Comparison of ENCODE assay signal across 2 cellular contexts in the genomic region with DNA sequence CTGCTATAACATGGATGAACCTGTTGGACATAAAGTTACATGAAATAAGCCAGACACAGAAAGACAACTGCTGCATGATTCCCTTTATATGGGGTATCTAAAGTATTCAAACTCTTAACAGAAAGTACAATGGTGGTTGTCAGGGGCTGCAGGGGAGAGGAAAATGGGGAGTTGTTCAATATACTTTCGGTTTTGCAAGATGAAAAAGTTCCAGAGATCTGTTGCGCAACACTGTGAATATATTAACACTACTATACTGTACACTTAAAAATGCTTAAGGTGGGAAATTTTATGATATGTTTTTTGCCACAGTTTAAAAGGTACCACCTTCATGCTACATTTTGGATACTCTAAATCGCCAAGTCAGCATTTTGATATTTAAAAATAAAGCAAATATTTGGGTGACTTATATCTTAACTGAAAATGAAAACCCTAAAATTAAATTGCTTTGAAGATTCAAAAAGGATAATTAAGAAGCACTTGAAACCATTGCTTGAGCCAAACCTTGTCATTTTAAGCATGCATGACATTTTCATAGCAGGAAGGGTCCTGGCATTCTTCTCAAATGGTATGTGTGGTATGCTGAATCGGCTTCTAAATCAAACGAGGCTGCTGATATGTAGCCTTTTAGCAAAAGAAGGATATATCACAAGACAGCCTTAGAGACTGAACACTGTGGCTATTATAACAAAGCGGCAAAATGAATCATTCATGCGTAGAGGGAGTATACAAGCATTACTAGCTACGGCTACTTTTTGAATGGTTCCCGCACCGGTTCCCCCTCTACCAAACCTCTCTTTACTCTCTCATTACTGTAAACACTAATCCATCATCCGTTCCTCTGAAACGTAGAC.
TF ChIP-seq lines count a peak whose summit lies in the region.

No MANE protein-coding gene starts in this region.

TF ChIP-seq in A549, 52 proteins besides CTCF, POLR2A, EP300 and RAD21 (continued from another document):
- TF ChIP-seq ZFP36 (IDR thresholded peaks at IDR 0.05; ENCODE audit: borderline replicate concordance, partially characterized antibody), result no peak
- peak; percentile 87 to 93 for TF ChIP-seq CEBPB (IDR thresholded peaks at IDR 0.05)

TF ChIP-seq in IMR-90, 13 proteins besides CTCF, POLR2A, EP300 and RAD21 (continued from another document):
- TF ChIP-seq, protein P1, sequence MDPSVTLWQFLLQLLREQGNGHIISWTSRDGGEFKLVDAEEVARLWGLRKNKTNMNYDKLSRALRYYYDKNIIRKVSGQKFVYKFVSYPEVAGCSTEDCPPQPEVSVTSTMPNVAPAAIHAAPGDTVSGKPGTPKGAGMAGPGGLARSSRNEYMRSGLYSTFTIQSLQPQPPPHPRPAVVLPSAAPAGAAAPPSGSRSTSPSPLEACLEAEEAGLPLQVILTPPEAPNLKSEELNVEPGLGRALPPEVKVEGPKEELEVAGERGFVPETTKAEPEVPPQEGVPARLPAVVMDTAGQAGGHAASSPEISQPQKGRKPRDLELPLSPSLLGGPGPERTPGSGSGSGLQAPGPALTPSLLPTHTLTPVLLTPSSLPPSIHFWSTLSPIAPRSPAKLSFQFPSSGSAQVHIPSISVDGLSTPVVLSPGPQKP (IDR thresholded peaks at IDR 0.05; ENCODE audit: borderline replicate concordance, low read depth, low read length), result no peak
- no peak for TF ChIP-seq MXI1 (IDR thresholded peaks at IDR 0.05; ENCODE audit: borderline replicate concordance, low read depth, low read length)
- TF ChIP-seq MAZ (IDR thresholded peaks at IDR 0.05; ENCODE audit: borderline replicate concordance, low read depth, low read length), result no peak
- no peak for TF ChIP-seq CHD1 (IDR thresholded peaks at IDR 0.05; ENCODE audit: low read depth, low read length)
- no peak for TF ChIP-seq RCOR1 (IDR thresholded peaks at IDR 0.05; ENCODE audit: insufficient replicate concordance, low read length)
- peak; percentile 97 for TF ChIP-seq CEBPB (IDR thresholded peaks at IDR 0.05; ENCODE audit: low read depth, low read length)
- 0 out of 2 replicates have a peak, but pooled peaks have one; percentile 21 for TF ChIP-seq FOS (IDR thresholded peaks at IDR 0.05; ENCODE audit: low read depth, low read length)
- TF ChIP-seq NFE2L2 (IDR thresholded peaks at IDR 0.05; ENCODE audit: low read depth, low read length), result no peak
- peak; percentile 99 for TF ChIP-seq MAFK (IDR thresholded peaks at IDR 0.05; ENCODE audit: low read depth, low read length)
- TF ChIP-seq BHLHE40 (IDR thresholded peaks at IDR 0.05; ENCODE audit: low read depth, low read length), result no peak
- TF ChIP-seq SMC3 (IDR thresholded peaks at IDR 0.05; ENCODE audit: low read depth, low read length), result no peak
